ENCODE assay signal across 18 cellular contexts in the genomic region with DNA sequence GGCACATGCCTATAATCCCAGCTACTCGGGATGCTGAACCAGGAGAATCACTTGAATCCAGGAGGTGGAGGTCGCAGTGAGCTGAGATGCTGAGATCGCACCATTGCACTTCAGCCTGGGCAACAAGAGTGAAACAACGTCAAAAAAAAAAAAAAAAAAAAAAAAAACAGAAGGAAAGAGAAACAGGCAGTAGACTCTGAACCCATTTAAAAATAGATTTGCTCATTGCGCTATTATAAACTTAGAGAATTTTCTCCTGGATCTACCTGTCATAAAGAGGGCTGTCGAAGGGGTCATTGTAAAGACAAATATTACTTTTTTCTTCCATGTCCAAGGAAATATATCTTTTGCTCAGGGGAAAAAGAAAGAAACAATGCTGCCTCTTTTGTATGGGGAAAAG.
"Had no signal": no experiment of that assay in that cellular context is flagged by ENCODE, and none has a peak within 500 bp of the region (broad histone marks: within the 10 kb centered on the region; RNA-seq: fewer than 3 reads in every experiment).

No MANE protein-coding gene starts in this region.

- H3K9me3 Mint-ChIP-seq: dendritic cell treated with granulocyte-macrophage colony-stimulating factor and Interleukin-4, amounts not matched to agents 40 ng/mL and 50 ng/mL, for 4 days; effector memory CD8-positive, alpha-beta T cell; naive B cell had no signal

- H3K36me3 Mint-ChIP-seq: naive B cell; naive thymus-derived CD8-positive, alpha-beta T cell had no signal

- H3K27ac Mint-ChIP-seq: dendritic cell treated with granulocyte-macrophage colony-stimulating factor and Interleukin-4, amounts not matched to agents 40 ng/mL and 50 ng/mL, for 4 days; effector memory CD8-positive, alpha-beta T cell; naive B cell; naive thymus-derived CD8-positive, alpha-beta T cell had no signal

- H3K4me3 Mint-ChIP-seq: dendritic cell treated with granulocyte-macrophage colony-stimulating factor and Interleukin-4, amounts not matched to agents 40 ng/mL and 50 ng/mL, for 4 days; effector memory CD8-positive, alpha-beta T cell; naive B cell; naive thymus-derived CD8-positive, alpha-beta T cell had no signal

- H3K27ac ChIP-seq: colonic mucosa, esophagus muscularis mucosa, foreskin keratinocyte, gastroesophageal sphincter, heart left ventricle, left lung, lower lobe of right lung had no signal

- ATAC-seq: effector memory CD8-positive, alpha-beta T cell; foreskin keratinocyte; gastroesophageal sphincter; heart left ventricle; left cardiac atrium; left lung; left ventricle myocardium superior; lower lobe of right lung; naive thymus-derived CD8-positive, alpha-beta T cell had no signal

- H3K4me1 Mint-ChIP-seq: naive B cell had no signal

- H3K4me3 ChIP-seq: colonic mucosa, esophagus muscularis mucosa, gastroesophageal sphincter, heart left ventricle, left lung, lower lobe of right lung had no signal

- H3K27me3 Mint-ChIP-seq: dendritic cell treated with granulocyte-macrophage colony-stimulating factor and Interleukin-4, amounts not matched to agents 40 ng/mL and 50 ng/mL, for 4 days; effector memory CD8-positive, alpha-beta T cell had no signal

- DNase-seq: colonic mucosa; cortex of kidney; effector CD8-positive, alpha-beta T cell; effector memory CD8-positive, alpha-beta T cell; foreskin keratinocyte; heart left ventricle; hippocampal formation; left cardiac atrium; left lung; left ventricle myocardium superior; lower lobe of right lung; mesenchymal stem cell; midbrain; naive B cell; naive thymus-derived CD8-positive, alpha-beta T cell had no signal

- H3K36me3 ChIP-seq: colonic mucosa, esophagus muscularis mucosa, gastroesophageal sphincter, heart left ventricle, left lung, lower lobe of right lung had no signal

- H3K4me1 ChIP-seq: colonic mucosa, foreskin keratinocyte, left lung, lower lobe of right lung had no signal

- H3K9me3 ChIP-seq: colonic mucosa, esophagus muscularis mucosa, gastroesophageal sphincter, heart left ventricle, left lung, lower lobe of right lung had no signal

- H3K27me3 ChIP-seq: colonic mucosa, esophagus muscularis mucosa, foreskin keratinocyte, gastroesophageal sphincter, heart left ventricle, left lung had no signal
